In genomic region chr11:75148436-75148983, GRCh38 we compare ENCODE assay signal across 17 cellular contexts. TPM values are rescaled to one million over a fixed set of nuclear protein-coding genes. Genes with fewer than 3 reads are reported as not detected.
DNase-seq lines count a peak whose midpoint lies in the region; ATAC-seq and TF ChIP-seq lines count a peak whose summit lies in the region.
"Had no signal": no experiment of that assay in that cellular context is flagged by ENCODE, and none has a peak within 500 bp of the region (broad histone marks: within the 10 kb centered on the region; RNA-seq: fewer than 3 reads in every experiment).

No MANE protein-coding gene starts in this region.

- H4K20me1 ChIP-seq in BLaER1 treated with 17β-estradiol and CSF1 and Interleukin-3, amounts not matched to agents 10 nM and 100 nM: peaks cover 0 to 11% (median 0%) of the 10 kb centered on the region in 11 experiments; a peak in 5 of 22 replicates

- peak overlapping the region in 7 of 11 experiments; percentile 20 to 90 (median 70); a peak in 10 of 22 replicates for H3K27ac ChIP-seq in BLaER1 treated with 17β-estradiol and CSF1 and Interleukin-3, amounts not matched to agents 10 nM and 100 nM
- H3K27ac ChIP-seq: PC-9, SJSA1 had no signal

- H3K36me3 ChIP-seq in BLaER1 treated with 17β-estradiol and CSF1 and Interleukin-3, amounts not matched to agents 10 nM and 100 nM: peaks cover 0 to 21% (median 0%) of the 10 kb centered on the region in 11 experiments; a peak in 3 of 22 replicates
- H3K36me3 ChIP-seq in Caco-2 (ENCODE audit: control insufficient read depth, insufficient read depth, low read length): no peaks in the 10 kb centered on the region
- H3K36me3 ChIP-seq: BE2C, SJSA1 had no signal

- peaks cover 13% of the 10 kb centered on the region for H3K27me3 Mint-ChIP-seq in activated T-helper 17 cell treated with anti-CD3 and anti-CD28 coated beads, Interleukin-2, amount 50 U/mL, for 72 hours
- H3K27me3 Mint-ChIP-seq in Caco-2 (ENCODE audit: insufficient read depth, unreplicated experiment): no peaks in the 10 kb centered on the region

- TF ChIP-seq CTCF in Caco-2 (IDR thresholded peaks at IDR 0.05; ENCODE audit: insufficient read depth in 1 of 2, low read depth in 1 of 2, low read length in 1 of 2, severe bottlenecking in 1 of 2, unreplicated experiment in 1 of 2): no peak

- no peak overlapping the region for H3K4me3 Mint-ChIP-seq in activated T-helper 17 cell treated with anti-CD3 and anti-CD28 coated beads, Interleukin-2, amount 50 U/mL, for 72 hours
- H3K4me3 Mint-ChIP-seq in Caco-2 (ENCODE audit: unreplicated experiment): no peak overlapping the region
- H3K4me3 Mint-ChIP-seq: CD8-positive, alpha-beta T cell had no signal

- DNase-seq in Ammon's horn (ENCODE audit: low spot score): peak; percentile 53
- peak; percentile 37 for DNase-seq in mesenteric fat pad (ENCODE audit: low spot score)
- DNase-seq in Caco-2: no peak
- DNase-seq: BE2C; CD8-positive, alpha-beta T cell; GOT3; NCI-H1417 treated with DMSO at 0.1 percent for 48 hours; NCI-H2029; NCI-H2171; NCI-H748 treated with DMSO at 0.1 percent for 48 hours; PC-9 had no signal

- no peaks in the 10 kb centered on the region for H3K9me3 Mint-ChIP-seq in activated T-helper 17 cell treated with anti-CD3 and anti-CD28 coated beads, Interleukin-2, amount 50 U/mL, for 72 hours
- H3K9me3 Mint-ChIP-seq in Caco-2 (ENCODE audit: unreplicated experiment): no peaks in the 10 kb centered on the region
- H3K9me3 Mint-ChIP-seq: CD8-positive, alpha-beta T cell had no signal

- H3K4me3 ChIP-seq in BLaER1 treated with 17β-estradiol and CSF1 and Interleukin-3, amounts not matched to agents 10 nM and 100 nM: peak overlapping the region in 2 of 10 experiments; percentile 7 to 18; a peak in 2 of 20 replicates
- no peak overlapping the region for H3K4me3 ChIP-seq in Caco-2 (ENCODE audit: low read depth, low read length)
- H3K4me3 ChIP-seq: PC-9, SJSA1 had no signal

- H3K4me2 ChIP-seq in BLaER1 treated with 17β-estradiol and CSF1 and Interleukin-3, amounts not matched to agents 10 nM and 100 nM: peak overlapping the region; percentile 71 to 100 (median 81)
- H3K4me2 ChIP-seq: PC-9 had no signal

- CTCF ChIA-PET in Caco-2 (lab: Charles Lee): interaction anchor here (1.5 kb wide), 1 partner anchor 56 kb away, joined by 4 read pairs; no protein-coding TSS in a partner anchor

- peak overlapping the region in 5 of 11 experiments; percentile 13 to 76 (median 36); a peak in 5 of 22 replicates for H3K9ac ChIP-seq in BLaER1 treated with 17β-estradiol and CSF1 and Interleukin-3, amounts not matched to agents 10 nM and 100 nM

- peak; percentile 71 for ATAC-seq in activated T-helper 17 cell treated with anti-CD3 and anti-CD28 coated beads, Interleukin-2, amount 50 U/mL, for 72 hours (replicated peaks)
- ATAC-seq in GM19035 (IDR thresholded peaks at IDR 0.05; ENCODE audit: unreplicated experiment) (no peak), GM19328 (IDR thresholded peaks at IDR 0.05; ENCODE audit: unreplicated experiment) (no peak)
- ATAC-seq: CD8-positive, alpha-beta T cell had no signal

- no TSS peak for BruUV-seq in Caco-2 (replicated peaks; lab: Mats Ljungman, UMichigan)

- POLR2A ChIA-PET in Caco-2 (lab: Charles Lee): no interaction called here

- intact Hi-C loops in Caco-2 (cut with micrococcal nuclease; ENCODE audit: unreplicated experiment): no loop called here

- no peak overlapping the region for H3K27ac Mint-ChIP-seq in activated T-helper 17 cell treated with anti-CD3 and anti-CD28 coated beads, Interleukin-2, amount 50 U/mL, for 72 hours
- no peak overlapping the region for H3K27ac Mint-ChIP-seq in Caco-2 (ENCODE audit: unreplicated experiment)
- H3K27ac Mint-ChIP-seq: CD8-positive, alpha-beta T cell had no signal

- no peaks in the 10 kb centered on the region for H3K36me3 Mint-ChIP-seq in activated T-helper 17 cell treated with anti-CD3 and anti-CD28 coated beads, Interleukin-2, amount 50 U/mL, for 72 hours (ENCODE audit: low read depth)
- peaks cover 12% of the 10 kb centered on the region for H3K36me3 Mint-ChIP-seq in Caco-2 (ENCODE audit: insufficient read depth, unreplicated experiment)
- H3K36me3 Mint-ChIP-seq: CD8-positive, alpha-beta T cell had no signal

- no peaks in the 10 kb centered on the region for H3K9me3 ChIP-seq in BLaER1 treated with 17β-estradiol and CSF1 and Interleukin-3, amounts not matched to agents 10 nM and 100 nM (replicated peaks in 1 of 11)
- no peaks in the 10 kb centered on the region for H3K9me3 ChIP-seq in Caco-2
- H3K9me3 ChIP-seq: BE2C, SJSA1 had no signal

- H3K4me1 ChIP-seq in BLaER1 treated with 17β-estradiol and CSF1 and Interleukin-3, amounts not matched to agents 10 nM and 100 nM: peaks cover 56 to 99% (median 79%) of the 10 kb centered on the region in 10 experiments
- peaks cover 91% of the 10 kb centered on the region for H3K4me1 ChIP-seq in Caco-2

- H3K4me1 Mint-ChIP-seq in activated T-helper 17 cell treated with anti-CD3 and anti-CD28 coated beads, Interleukin-2, amount 50 U/mL, for 72 hours: peaks cover 13% of the 10 kb centered on the region
- H3K4me1 Mint-ChIP-seq in Caco-2 (ENCODE audit: low read depth, unreplicated experiment): peaks cover 58% of the 10 kb centered on the region

- H3K27me3 ChIP-seq in BLaER1 treated with 17β-estradiol and CSF1 and Interleukin-3, amounts not matched to agents 10 nM and 100 nM: no peaks in the 10 kb centered on the region
- H3K27me3 ChIP-seq in Caco-2 (replicated peaks; ENCODE audit: control insufficient read depth, insufficient read depth, low read length): no peaks in the 10 kb centered on the region
- H3K27me3 ChIP-seq: BE2C, SJSA1 had no signal

RNA-seq across cellular contexts. Expression of gene SLCO2B1, which starts 2.4 kb away (rescaled TPM):
- total RNA-seq in activated T-helper 17 cell treated with anti-CD3 and anti-CD28 coated beads, Interleukin-2, amount 50 U/mL, for 72 hours: 1 to 10 TPM in 1 of 2 donors, under 1 TPM in 1; 0.26 to 2.2 TPM
- 185 TPM for total RNA-seq in mesenteric fat pad
- total RNA-seq in Caco-2 (2022): 231 and 277 TPM in 2 replicates
- total RNA-seq: CD8-positive, alpha-beta T cell had no signal

RNA-seq across cellular contexts. Expression of gene OR2AT4, which starts 51.8 kb away (rescaled TPM):
- not detected for total RNA-seq in activated T-helper 17 cell treated with anti-CD3 and anti-CD28 coated beads, Interleukin-2, amount 50 U/mL, for 72 hours
- not detected for total RNA-seq in mesenteric fat pad
- total RNA-seq in Caco-2 (2022): not detected in 2 replicates
- total RNA-seq: CD8-positive, alpha-beta T cell; NCI-H460; SJSA1 had no signal

Comparison
In these comparisons a context has a peak if more than half of its experiments do, and no peak if none do; other contexts are left out.
1. DNase-seq: peak in Ammon's horn (single experiment) and mesenteric fat pad (single experiment); none in Caco-2 (0 of 2).
2. RNA of gene SLCO2B1, which starts 2.4 kb away (total RNA-seq): 231 to 277 TPM in Caco-2 and 185 TPM in mesenteric fat pad (single experiment); 0.26 to 2.2 TPM in activated T-helper 17 cell treated with anti-CD3 and anti-CD28 coated beads, Interleukin-2, amount 50 U/mL, for 72 hours; every median in the first group is over 10 times any median in the second.